Comparison of ENCODE assay signal across 24 cellular contexts in genomic region chr10:2883238-2883637, GRCh38.
"Had no signal": no experiment of that assay in that cellular context is flagged by ENCODE, and none has a peak within 500 bp of the region (broad histone marks: within the 10 kb centered on the region; RNA-seq: fewer than 3 reads in every experiment).

No MANE protein-coding gene starts in this region.

- H3K27ac ChIP-seq: coronary artery, esophagus squamous epithelium, lower lobe of right lung, neural progenitor cell, parathyroid adenoma, prostate gland, right atrium auricular region, suprapubic skin, transverse colon, upper lobe of right lung, uterus had no signal

- H3K79me2 ChIP-seq: parathyroid adenoma had no signal

- H3K36me3 ChIP-seq: esophagus squamous epithelium, lower lobe of right lung, neural progenitor cell, prostate gland, right atrium auricular region, suprapubic skin, transverse colon, upper lobe of right lung, uterus had no signal

- DNase-seq: dermis blood vessel endothelial cell; effector memory CD4-positive, alpha-beta T cell; erythroblast; esophagus squamous epithelium; foreskin melanocyte; left ventricle myocardium superior; lower lobe of right lung; natural killer cell; stimulated activated CD4-positive, alpha-beta T cell treated with anti-CD3 and anti-CD28 coated beads, Interleukin-12 subunit alpha, Interleukin-12 subunit beta, amount 100 ng/mL, for 4 hours; stimulated activated CD4-positive, alpha-beta T cell treated with anti-CD3 and anti-CD28 coated beads, Interleukin-1b, Interleukin-23, amount 100 ng/mL, for 48 hours; stimulated activated CD4-positive, alpha-beta T cell treated with anti-CD3 and anti-CD28 coated beads, Interleukin-4, amount 100 ng/mL, for 1 hour; stimulated activated CD8-positive, alpha-beta memory T cell treated with anti-CD3 and anti-CD28 coated beads, Interleukin-4, amount 100 ng/mL, for 48 hours; stimulated activated naive CD4-positive, alpha-beta T cell; stimulated activated naive CD8-positive, alpha-beta T cell treated with anti-CD3 and anti-CD28 coated beads, Interleukin-15, amount 100 ng/mL, for 72 hours; transverse colon; upper lobe of right lung; uterus had no signal

- H3K9ac ChIP-seq: neural progenitor cell, parathyroid adenoma had no signal

- H2AFZ ChIP-seq: neural progenitor cell, parathyroid adenoma had no signal

- H3K4me3 ChIP-seq: coronary artery, esophagus squamous epithelium, lower lobe of right lung, neural progenitor cell, prostate gland, right atrium auricular region, smooth muscle cell, suprapubic skin, transverse colon, upper lobe of right lung, uterus had no signal

- H3K27me3 ChIP-seq: neural progenitor cell, right atrium auricular region, transverse colon, uterus had no signal

- H3K9me3 ChIP-seq: esophagus squamous epithelium, lower lobe of right lung, prostate gland, right atrium auricular region, suprapubic skin, transverse colon, upper lobe of right lung, uterus had no signal

- H3K4me2 ChIP-seq: neural progenitor cell, smooth muscle cell had no signal
